9 cellular contexts compared by ENCODE assay signal in the genomic region with DNA sequence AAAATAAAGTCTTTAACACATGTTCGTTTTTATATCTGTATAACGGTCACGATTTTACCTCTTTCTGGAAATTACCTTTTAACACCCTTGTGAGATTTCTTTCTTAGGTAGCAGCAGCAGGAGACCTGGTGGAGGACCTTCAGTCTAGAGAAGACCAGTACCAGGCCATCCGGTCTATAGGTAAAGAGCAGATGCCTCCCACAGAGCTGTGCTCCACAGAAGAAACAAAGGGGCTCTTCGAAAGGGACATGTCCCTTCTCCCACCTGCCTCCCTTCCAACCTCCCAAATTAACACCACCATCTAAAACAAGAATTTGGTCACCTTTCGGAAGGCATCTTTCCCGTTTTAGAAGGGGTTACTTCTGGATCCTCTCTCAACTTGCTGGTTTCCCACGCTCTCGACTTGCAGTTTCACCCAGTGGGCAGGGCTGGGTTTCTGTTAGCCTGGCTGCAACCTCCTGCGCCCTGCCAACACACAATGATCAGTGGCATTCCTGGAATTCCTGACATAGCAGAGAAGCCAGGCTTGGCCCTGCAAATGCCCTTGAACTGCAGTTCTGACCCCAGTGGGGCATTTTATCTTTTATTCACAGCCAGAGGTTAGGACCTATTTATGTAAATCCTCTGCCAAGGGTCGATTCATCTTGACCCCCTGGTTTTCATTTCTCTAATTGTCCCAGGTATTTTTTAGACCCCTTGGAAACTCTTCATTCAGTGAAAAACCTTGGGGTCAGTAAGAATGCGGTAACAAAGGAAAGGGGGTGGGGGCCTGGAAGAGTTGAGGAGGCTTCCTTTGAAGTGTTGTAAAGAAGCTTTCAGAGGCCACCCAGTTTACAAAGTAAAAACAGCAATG.
DNase-seq lines count a peak whose midpoint lies in the region; ATAC-seq and TF ChIP-seq lines count a peak whose summit lies in the region.
"Had no signal": no experiment of that assay in that cellular context is flagged by ENCODE, and none has a peak within 500 bp of the region (broad histone marks: within the 10 kb centered on the region; RNA-seq: fewer than 3 reads in every experiment).

No MANE protein-coding gene starts in this region.

- H3K27me3 ChIP-seq in HUES6 (ENCODE audit: control insufficient read depth, insufficient read depth, low read length) (no peaks in the 10 kb centered on the region), body of pancreas (no peaks in the 10 kb centered on the region), subcutaneous abdominal adipose tissue (ENCODE audit: control insufficient read depth in 5 of 5, insufficient read depth in 4 of 5, low read length in 5 of 5) (peaks cover 0 to 5% (median 4%) of the 10 kb centered on the region in 5 donors)
- H3K27me3 ChIP-seq: uterus had no signal

- H3K27ac ChIP-seq in HUES6 (ENCODE audit: low read depth, low read length) (peak overlapping the region; percentile 97), body of pancreas (peak overlapping the region; percentile 54 to 85 (median 74)), subcutaneous abdominal adipose tissue (ENCODE audit: low read depth, low read length) (peak overlapping the region; percentile 82)

- H3K4me1 ChIP-seq in HUES6 (ENCODE audit: control insufficient read depth, insufficient read depth, low read length) (peaks cover 47% of the 10 kb centered on the region), body of pancreas (no peaks in the 10 kb centered on the region), subcutaneous abdominal adipose tissue (ENCODE audit: control insufficient read depth in 5 of 5, insufficient read depth in 5 of 5, low read length in 5 of 5) (peaks cover 3 to 12% (median 8%) of the 10 kb centered on the region in 5 donors)
- H3K4me1 ChIP-seq: uterus had no signal

- WGBS in body of pancreas, 2 donors = 27 to 37% methylated on average over 10 to 11 of the region's 12 CpGs

- no peak for TF ChIP-seq CTCF in body of pancreas (IDR thresholded peaks at IDR 0.05)

- intact Hi-C loops in body of pancreas (cut with DNase I) = no loop called here

- H3K9ac ChIP-seq in HUES6 (ENCODE audit: low read length) (peak overlapping the region; percentile 89), subcutaneous abdominal adipose tissue (ENCODE audit: low read length in 5 of 5) (peak overlapping the region in 3 of 5 donors; percentile 31 to 64 (median 41))

- peaks cover 4% of the 10 kb centered on the region; the same call in 1 of the 2 replicates for H3K9me3 ChIP-seq in HUES6 (ENCODE audit: control insufficient read depth, insufficient read depth, low read depth, low read length)
- H3K9me3 ChIP-seq in body of pancreas = no peaks in the 10 kb centered on the region
- peaks cover 0 to 8% (median 3%) of the 10 kb centered on the region in 5 donors for H3K9me3 ChIP-seq in subcutaneous abdominal adipose tissue (ENCODE audit: control insufficient read depth in 5 of 5, low read length in 5 of 5)
- H3K9me3 ChIP-seq: uterus had no signal

- ATAC-seq in body of pancreas (peak; percentile 91), GM21737 (IDR thresholded peaks at IDR 0.05; ENCODE audit: unreplicated experiment) (no peak), GM19467 (IDR thresholded peaks at IDR 0.05; ENCODE audit: unreplicated experiment) (no peak)

- DNase-seq in body of pancreas = peak; percentile 45 to 76 (median 62)
- peak; percentile 72 for DNase-seq in iPS-NIHi11 (ENCODE audit: low spot score)
- no peak for DNase-seq in T-helper 9 cell
- DNase-seq: naive B cell, uterus had no signal

- H3K36me3 ChIP-seq in HUES6 (ENCODE audit: control insufficient read depth, insufficient read depth, low read length) (no peaks in the 10 kb centered on the region), body of pancreas (replicated peaks in 1 of 2; ENCODE audit: insufficient read depth in 1 of 2, low read depth in 2 of 2) (no peaks in the 10 kb centered on the region), subcutaneous abdominal adipose tissue (ENCODE audit: control insufficient read depth in 5 of 5, insufficient read depth in 5 of 5, low read length in 5 of 5) (no peaks in the 10 kb centered on the region)
- H3K36me3 ChIP-seq: uterus had no signal

- TF ChIP-seq POLR2A in body of pancreas (IDR thresholded peaks at IDR 0.05) = peak; percentile 42 to 74 (median 60)

- H3K4me3 ChIP-seq in HUES6 (ENCODE audit: low read depth, low read length) (peak overlapping the region; percentile 52), body of pancreas (no peak overlapping the region), subcutaneous abdominal adipose tissue (ENCODE audit: low read depth in 1 of 5, low read length in 5 of 5) (peak overlapping the region; percentile 35 to 56 (median 43))
- H3K4me3 ChIP-seq: uterus had no signal

Comparison
In these comparisons a context has a peak if more than half of its experiments do, and no peak if none do; other contexts are left out.
1. H3K4me3 ChIP-seq: peak in HUES6 (single experiment) and subcutaneous abdominal adipose tissue (5 of 5); none in body of pancreas (0 of 2).
2. Peak in every context shown above with its lines, with median percentiles within 50 percentile points of each other: H3K27ac ChIP-seq.